ENCODE assay signal across 1 cellular context in genomic region chr6:43143235-43144124, GRCh38.
TF ChIP-seq lines count a peak whose summit lies in the region.

No MANE protein-coding gene starts in this region.

TF ChIP-seq in GM12878, 131 proteins besides CTCF, POLR2A, EP300 and RAD21 (continued from another document and continues in another):
- no peak for TF ChIP-seq WRNIP1 (IDR thresholded peaks at IDR 0.05; ENCODE audit: borderline replicate concordance, low read depth, low read length)
- TF ChIP-seq GATAD2B (conservative IDR thresholded peaks at IDR 0.05; ENCODE audit: low read depth): 0 out of 2 replicates have a peak, but pooled peaks have one; percentile 15
- no peak for TF ChIP-seq NBN (IDR thresholded peaks at IDR 0.05)
- TF ChIP-seq ZBED1 (IDR thresholded peaks at IDR 0.05; ENCODE audit: borderline replicate concordance): no peak
- 0 out of 2 replicates have a peak, but pooled peaks have one; percentile 28 for TF ChIP-seq SMARCA5 (IDR thresholded peaks at IDR 0.05)
- TF ChIP-seq FOS (IDR thresholded peaks at IDR 0.05; ENCODE audit: borderline replicate concordance, extremely low read depth, insufficient read length): no peak
- TF ChIP-seq, protein P1, sequence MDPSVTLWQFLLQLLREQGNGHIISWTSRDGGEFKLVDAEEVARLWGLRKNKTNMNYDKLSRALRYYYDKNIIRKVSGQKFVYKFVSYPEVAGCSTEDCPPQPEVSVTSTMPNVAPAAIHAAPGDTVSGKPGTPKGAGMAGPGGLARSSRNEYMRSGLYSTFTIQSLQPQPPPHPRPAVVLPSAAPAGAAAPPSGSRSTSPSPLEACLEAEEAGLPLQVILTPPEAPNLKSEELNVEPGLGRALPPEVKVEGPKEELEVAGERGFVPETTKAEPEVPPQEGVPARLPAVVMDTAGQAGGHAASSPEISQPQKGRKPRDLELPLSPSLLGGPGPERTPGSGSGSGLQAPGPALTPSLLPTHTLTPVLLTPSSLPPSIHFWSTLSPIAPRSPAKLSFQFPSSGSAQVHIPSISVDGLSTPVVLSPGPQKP (IDR thresholded peaks at IDR 0.05; ENCODE audit: low read depth, low read length): no peak
- peak; percentile 44; the same call in 1 of the 2 replicates for TF ChIP-seq LARP7 (IDR thresholded peaks at IDR 0.05)
- TF ChIP-seq PAX8 (IDR thresholded peaks at IDR 0.05): no peak
- TF ChIP-seq ZNF384 (IDR thresholded peaks at IDR 0.05; ENCODE audit: borderline replicate concordance, low read depth, low read length): no peak
- TF ChIP-seq ASH2L (IDR thresholded peaks at IDR 0.05; ENCODE audit: borderline replicate concordance, low read depth): no peak
- TF ChIP-seq TCF7 (IDR thresholded peaks at IDR 0.05; ENCODE audit: borderline replicate concordance): no peak
- peak; percentile 14; the same call in 1 of the 2 replicates for TF ChIP-seq ZNF592 (IDR thresholded peaks at IDR 0.05)
- TF ChIP-seq, protein P2, sequence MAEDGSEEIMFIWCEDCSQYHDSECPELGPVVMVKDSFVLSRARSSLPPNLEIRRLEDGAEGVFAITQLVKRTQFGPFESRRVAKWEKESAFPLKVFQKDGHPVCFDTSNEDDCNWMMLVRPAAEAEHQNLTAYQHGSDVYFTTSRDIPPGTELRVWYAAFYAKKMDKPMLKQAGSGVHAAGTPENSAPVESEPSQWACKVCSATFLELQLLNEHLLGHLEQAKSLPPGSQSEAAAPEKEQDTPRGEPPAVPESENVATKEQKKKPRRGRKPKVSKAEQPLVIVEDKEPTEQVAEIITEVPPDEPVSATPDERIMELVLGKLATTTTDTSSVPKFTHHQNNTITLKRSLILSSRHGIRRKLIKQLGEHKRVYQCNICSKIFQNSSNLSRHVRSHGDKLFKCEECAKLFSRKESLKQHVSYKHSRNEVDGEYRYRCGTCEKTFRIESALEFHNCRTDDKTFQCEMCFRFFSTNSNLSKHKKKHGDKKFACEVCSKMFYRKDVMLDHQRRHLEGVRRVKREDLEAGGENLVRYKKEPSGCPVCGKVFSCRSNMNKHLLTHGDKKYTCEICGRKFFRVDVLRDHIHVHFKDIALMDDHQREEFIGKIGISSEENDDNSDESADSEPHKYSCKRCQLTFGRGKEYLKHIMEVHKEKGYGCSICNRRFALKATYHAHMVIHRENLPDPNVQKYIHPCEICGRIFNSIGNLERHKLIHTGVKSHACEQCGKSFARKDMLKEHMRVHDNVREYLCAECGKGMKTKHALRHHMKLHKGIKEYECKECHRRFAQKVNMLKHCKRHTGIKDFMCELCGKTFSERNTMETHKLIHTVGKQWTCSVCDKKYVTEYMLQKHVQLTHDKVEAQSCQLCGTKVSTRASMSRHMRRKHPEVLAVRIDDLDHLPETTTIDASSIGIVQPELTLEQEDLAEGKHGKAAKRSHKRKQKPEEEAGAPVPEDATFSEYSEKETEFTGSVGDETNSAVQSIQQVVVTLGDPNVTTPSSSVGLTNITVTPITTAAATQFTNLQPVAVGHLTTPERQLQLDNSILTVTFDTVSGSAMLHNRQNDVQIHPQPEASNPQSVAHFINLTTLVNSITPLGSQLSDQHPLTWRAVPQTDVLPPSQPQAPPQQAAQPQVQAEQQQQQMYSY (CRISPR knock-in tag; IDR thresholded peaks at IDR 0.05): no peak
- no peak for TF ChIP-seq FOXM1 (IDR thresholded peaks at IDR 0.05; ENCODE audit: low read depth, low read length)
- TF ChIP-seq, protein P3, sequence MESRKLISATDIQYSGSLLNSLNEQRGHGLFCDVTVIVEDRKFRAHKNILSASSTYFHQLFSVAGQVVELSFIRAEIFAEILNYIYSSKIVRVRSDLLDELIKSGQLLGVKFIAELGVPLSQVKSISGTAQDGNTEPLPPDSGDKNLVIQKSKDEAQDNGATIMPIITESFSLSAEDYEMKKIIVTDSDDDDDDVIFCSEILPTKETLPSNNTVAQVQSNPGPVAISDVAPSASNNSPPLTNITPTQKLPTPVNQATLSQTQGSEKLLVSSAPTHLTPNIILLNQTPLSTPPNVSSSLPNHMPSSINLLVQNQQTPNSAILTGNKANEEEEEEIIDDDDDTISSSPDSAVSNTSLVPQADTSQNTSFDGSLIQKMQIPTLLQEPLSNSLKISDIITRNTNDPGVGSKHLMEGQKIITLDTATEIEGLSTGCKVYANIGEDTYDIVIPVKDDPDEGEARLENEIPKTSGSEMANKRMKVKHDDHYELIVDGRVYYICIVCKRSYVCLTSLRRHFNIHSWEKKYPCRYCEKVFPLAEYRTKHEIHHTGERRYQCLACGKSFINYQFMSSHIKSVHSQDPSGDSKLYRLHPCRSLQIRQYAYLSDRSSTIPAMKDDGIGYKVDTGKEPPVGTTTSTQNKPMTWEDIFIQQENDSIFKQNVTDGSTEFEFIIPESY (IDR thresholded peaks at IDR 0.05): no peak
- TF ChIP-seq KLF5 (IDR thresholded peaks at IDR 0.05; ENCODE audit: partially characterized antibody): no peak
- TF ChIP-seq, protein P4, sequence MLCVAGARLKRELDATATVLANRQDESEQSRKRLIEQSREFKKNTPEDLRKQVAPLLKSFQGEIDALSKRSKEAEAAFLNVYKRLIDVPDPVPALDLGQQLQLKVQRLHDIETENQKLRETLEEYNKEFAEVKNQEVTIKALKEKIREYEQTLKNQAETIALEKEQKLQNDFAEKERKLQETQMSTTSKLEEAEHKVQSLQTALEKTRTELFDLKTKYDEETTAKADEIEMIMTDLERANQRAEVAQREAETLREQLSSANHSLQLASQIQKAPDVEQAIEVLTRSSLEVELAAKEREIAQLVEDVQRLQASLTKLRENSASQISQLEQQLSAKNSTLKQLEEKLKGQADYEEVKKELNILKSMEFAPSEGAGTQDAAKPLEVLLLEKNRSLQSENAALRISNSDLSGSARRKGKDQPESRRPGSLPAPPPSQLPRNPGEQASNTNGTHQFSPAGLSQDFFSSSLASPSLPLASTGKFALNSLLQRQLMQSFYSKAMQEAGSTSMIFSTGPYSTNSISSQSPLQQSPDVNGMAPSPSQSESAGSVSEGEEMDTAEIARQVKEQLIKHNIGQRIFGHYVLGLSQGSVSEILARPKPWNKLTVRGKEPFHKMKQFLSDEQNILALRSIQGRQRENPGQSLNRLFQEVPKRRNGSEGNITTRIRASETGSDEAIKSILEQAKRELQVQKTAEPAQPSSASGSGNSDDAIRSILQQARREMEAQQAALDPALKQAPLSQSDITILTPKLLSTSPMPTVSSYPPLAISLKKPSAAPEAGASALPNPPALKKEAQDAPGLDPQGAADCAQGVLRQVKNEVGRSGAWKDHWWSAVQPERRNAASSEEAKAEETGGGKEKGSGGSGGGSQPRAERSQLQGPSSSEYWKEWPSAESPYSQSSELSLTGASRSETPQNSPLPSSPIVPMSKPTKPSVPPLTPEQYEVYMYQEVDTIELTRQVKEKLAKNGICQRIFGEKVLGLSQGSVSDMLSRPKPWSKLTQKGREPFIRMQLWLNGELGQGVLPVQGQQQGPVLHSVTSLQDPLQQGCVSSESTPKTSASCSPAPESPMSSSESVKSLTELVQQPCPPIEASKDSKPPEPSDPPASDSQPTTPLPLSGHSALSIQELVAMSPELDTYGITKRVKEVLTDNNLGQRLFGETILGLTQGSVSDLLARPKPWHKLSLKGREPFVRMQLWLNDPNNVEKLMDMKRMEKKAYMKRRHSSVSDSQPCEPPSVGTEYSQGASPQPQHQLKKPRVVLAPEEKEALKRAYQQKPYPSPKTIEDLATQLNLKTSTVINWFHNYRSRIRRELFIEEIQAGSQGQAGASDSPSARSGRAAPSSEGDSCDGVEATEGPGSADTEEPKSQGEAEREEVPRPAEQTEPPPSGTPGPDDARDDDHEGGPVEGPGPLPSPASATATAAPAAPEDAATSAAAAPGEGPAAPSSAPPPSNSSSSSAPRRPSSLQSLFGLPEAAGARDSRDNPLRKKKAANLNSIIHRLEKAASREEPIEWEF (IDR thresholded peaks at IDR 0.05; ENCODE audit: insufficient replicate concordance, low read depth, low read length): no peak
- TF ChIP-seq ZNF687 (IDR thresholded peaks at IDR 0.05): no peak
- TF ChIP-seq SIN3A (IDR thresholded peaks at IDR 0.05; ENCODE audit: low read depth, low read length): no peak
- TF ChIP-seq ZNF622 (IDR thresholded peaks at IDR 0.05): no peak
- TF ChIP-seq EZH2 (IDR thresholded peaks at IDR 0.05; ENCODE audit: borderline replicate concordance, control insufficient read depth, low read depth, low read length): no peak
- peak; percentile 45; the same call in 1 of the 2 replicates for TF ChIP-seq RB1 (IDR thresholded peaks at IDR 0.05; ENCODE audit: borderline replicate concordance)
- TF ChIP-seq MTA3 (IDR thresholded peaks at IDR 0.05; ENCODE audit: borderline replicate concordance, low read length): no peak
- no peak for TF ChIP-seq USF2 (IDR thresholded peaks at IDR 0.05; ENCODE audit: borderline replicate concordance, low read depth, low read length)
- TF ChIP-seq EED (IDR thresholded peaks at IDR 0.05; ENCODE audit: low read depth): no peak
- TF ChIP-seq IKZF2 (IDR thresholded peaks at IDR 0.05): no peak
- no peak for TF ChIP-seq CBX3 (IDR thresholded peaks at IDR 0.05; ENCODE audit: borderline replicate concordance, low read depth)
- TF ChIP-seq KDM1A (IDR thresholded peaks at IDR 0.05; ENCODE audit: borderline replicate concordance): no peak
- no peak for TF ChIP-seq SREBF2 (IDR thresholded peaks at IDR 0.05; ENCODE audit: low read length)
- no peak for TF ChIP-seq NFYA (IDR thresholded peaks at IDR 0.05; ENCODE audit: borderline replicate concordance, low read depth, low read length)
- TF ChIP-seq HDAC2 (IDR thresholded peaks at IDR 0.05): no peak
- TF ChIP-seq, protein P5, sequence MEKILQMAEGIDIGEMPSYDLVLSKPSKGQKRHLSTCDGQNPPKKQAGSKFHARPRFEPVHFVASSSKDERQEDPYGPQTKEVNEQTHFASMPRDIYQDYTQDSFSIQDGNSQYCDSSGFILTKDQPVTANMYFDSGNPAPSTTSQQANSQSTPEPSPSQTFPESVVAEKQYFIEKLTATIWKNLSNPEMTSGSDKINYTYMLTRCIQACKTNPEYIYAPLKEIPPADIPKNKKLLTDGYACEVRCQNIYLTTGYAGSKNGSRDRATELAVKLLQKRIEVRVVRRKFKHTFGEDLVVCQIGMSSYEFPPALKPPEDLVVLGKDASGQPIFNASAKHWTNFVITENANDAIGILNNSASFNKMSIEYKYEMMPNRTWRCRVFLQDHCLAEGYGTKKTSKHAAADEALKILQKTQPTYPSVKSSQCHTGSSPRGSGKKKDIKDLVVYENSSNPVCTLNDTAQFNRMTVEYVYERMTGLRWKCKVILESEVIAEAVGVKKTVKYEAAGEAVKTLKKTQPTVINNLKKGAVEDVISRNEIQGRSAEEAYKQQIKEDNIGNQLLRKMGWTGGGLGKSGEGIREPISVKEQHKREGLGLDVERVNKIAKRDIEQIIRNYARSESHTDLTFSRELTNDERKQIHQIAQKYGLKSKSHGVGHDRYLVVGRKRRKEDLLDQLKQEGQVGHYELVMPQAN (conservative IDR thresholded peaks at IDR 0.05): no peak
